ENCODE assay signal across 8 cellular contexts in genomic region chr2:84971799-84972790, GRCh38. TPM values are rescaled to one million over a fixed set of nuclear protein-coding genes. Genes with fewer than 3 reads are reported as not detected.
DNase-seq lines count a peak whose midpoint lies in the region; ATAC-seq and TF ChIP-seq lines count a peak whose summit lies in the region.

No MANE protein-coding gene starts in this region.

- WGBS in heart left ventricle, 4 donors = 2 to 5% (median 4%) methylated on average over 21 to 67 of the region's 67 CpGs
- 4% methylated on average over 38 of the region's 67 CpGs for WGBS in prostate gland
- 2% methylated on average over 67 of the region's 67 CpGs for WGBS in urinary bladder

- H3K36me3 ChIP-seq in RWPE2 (ENCODE audit: low read depth) (peaks cover 24% of the 10 kb centered on the region), heart left ventricle (peaks cover 0 to 3% (median 0%) of the 10 kb centered on the region in 9 donors), prostate gland (no peaks in the 10 kb centered on the region), urinary bladder (ENCODE audit: insufficient read depth) (no peaks in the 10 kb centered on the region)

- peak; percentile 34 for ATAC-seq in GM18907 (IDR thresholded peaks at IDR 0.05; ENCODE audit: unreplicated experiment)
- peak; percentile 28 for ATAC-seq in HG03139 (IDR thresholded peaks at IDR 0.05; ENCODE audit: unreplicated experiment)
- peak; percentile 29 for ATAC-seq in RWPE2 (ENCODE audit: low read depth)
- ATAC-seq in heart left ventricle = peak in 3 of 4 donors; percentile 34 to 58 (median 47)

- POLR2A ChIA-PET in AG04450 (lab: Yijun Ruan, JAX) = interaction anchor here (0.6 to 1.9 kb wide), 5 partner anchors 12 to 59 kb away, joined by 4 to 6 read pairs (median 5); no protein-coding TSS in a partner anchor

- CTCF ChIA-PET in AG04450 (lab: Charles Lee) = no interaction called here

- H3K27ac ChIP-seq in AG04450 (ENCODE audit: low read depth, low read length) (peak overlapping the region; percentile 82), RWPE2 (ENCODE audit: poor library complexity, severe bottlenecking) (peak overlapping the region; percentile 94), heart left ventricle (peak overlapping the region; percentile 90 to 98 (median 96)), prostate gland (peak overlapping the region; percentile 97 to 99), urinary bladder (ENCODE audit: low read depth) (peak overlapping the region; percentile 99)

- peaks cover 3% of the 10 kb centered on the region; the same call in 1 of the 2 replicates for H3K9me3 ChIP-seq in AG04450 (ENCODE audit: control insufficient read depth, insufficient read depth, low read length)
- H3K9me3 ChIP-seq in RWPE2 (ENCODE audit: severe bottlenecking) = no peaks in the 10 kb centered on the region
- H3K9me3 ChIP-seq in heart left ventricle = no peaks in the 10 kb centered on the region
- no peaks in the 10 kb centered on the region for H3K9me3 ChIP-seq in prostate gland

- TF ChIP-seq POLR2A in heart left ventricle (IDR thresholded peaks at IDR 0.05) (no peak), prostate gland (IDR thresholded peaks at IDR 0.05) (peak; percentile 18)

- no peak for DNase-seq in AG04450 (ENCODE audit: low read depth, low spot score)
- DNase-seq in RWPE2 (ENCODE audit: low spot score) = no peak
- DNase-seq in activated naive CD4-positive, alpha-beta T cell treated with anti-CD3 and anti-CD28 coated beads, Interleukin-2, amount 50 U/mL, for 16 hours = peak; percentile 71
- peak; percentile 42 to 75 (median 57) for DNase-seq in heart left ventricle
- peak; percentile 28 for DNase-seq in prostate gland (ENCODE audit: low spot score)

- intact Hi-C loops in heart left ventricle (cut with DNase I) (loop anchor here in 4 of 10 donors (2.0 to 5.0 kb wide), 3 partner anchors 40 to 67 kb away; partner anchors contain the start of gene TMSB10 (in 1 of the 4)), prostate gland (cut with DNase I) (no loop called here)

- H3K4me1 ChIP-seq in RWPE2 (ENCODE audit: insufficient read depth, poor library complexity, severe bottlenecking) (peaks cover 17% of the 10 kb centered on the region), heart left ventricle (peaks cover 6 to 76% (median 44%) of the 10 kb centered on the region in 12 donors), prostate gland (replicated peaks) (peaks cover 8% of the 10 kb centered on the region), urinary bladder (ENCODE audit: insufficient read depth) (no peaks in the 10 kb centered on the region)

- H3K27me3 ChIP-seq in AG04450 (ENCODE audit: control insufficient read depth, insufficient read depth, low read length) (no peaks in the 10 kb centered on the region), RWPE2 (ENCODE audit: insufficient read depth, poor library complexity, severe bottlenecking) (no peaks in the 10 kb centered on the region), heart left ventricle (no peaks in the 10 kb centered on the region), prostate gland (replicated peaks; ENCODE audit: insufficient read depth) (no peaks in the 10 kb centered on the region)

- H3K4me3 ChIP-seq in AG04450 (ENCODE audit: low read depth, low read length) = peak overlapping the region; percentile 74
- peak overlapping the region; percentile 99 for H3K4me3 ChIP-seq in RWPE2 (ENCODE audit: severe bottlenecking)
- peak overlapping the region; percentile 71 to 98 (median 86) for H3K4me3 ChIP-seq in heart left ventricle
- peak overlapping the region; percentile 82 to 93 for H3K4me3 ChIP-seq in prostate gland
- peak overlapping the region; percentile 100 for H3K4me3 ChIP-seq in urinary bladder (ENCODE audit: low read depth, low read length)

- TF ChIP-seq CTCF in AG04450 (IDR thresholded peaks at IDR 0.05; ENCODE audit: low read depth, low read length) (no peak), RWPE2 (IDR thresholded peaks at IDR 0.05; ENCODE audit: poor library complexity, severe bottlenecking) (no peak), heart left ventricle (IDR thresholded peaks at IDR 0.05) (no peak), prostate gland (IDR thresholded peaks at IDR 0.05) (no peak)

RNA-seq across cellular contexts. Expression of gene KCMF1, which starts 1.1 kb away (rescaled TPM):
- polyA plus RNA-seq in AG04450 (2011; rRNA removed) (90.9 and 121 TPM in 2 replicates), heart left ventricle (10 to 100 TPM; 10.9 to 59.9 TPM), urinary bladder (42.7 TPM)
- 58.2 and 120 TPM in 2 replicates for polyA minus RNA-seq in AG04450 (2011; rRNA and poly(A)+ RNA removed)
- total RNA-seq in heart left ventricle (100 to 1,000 TPM in 1 of 9 donors, 10 to 100 TPM in 8; 58.9 to 104 (median 85.2) TPM), prostate gland (10 to 100 TPM; 20.5 to 33.1 TPM), urinary bladder (39.7 TPM)

Comparison
In these comparisons a context has a peak if more than half of its experiments do, and no peak if none do; other contexts are left out.
1. DNase-seq: peak in activated naive CD4-positive, alpha-beta T cell treated with anti-CD3 and anti-CD28 coated beads, Interleukin-2, amount 50 U/mL, for 16 hours (single experiment), heart left ventricle (5 of 5) and prostate gland (single experiment); none in AG04450 (single experiment) and RWPE2 (single experiment).
2. Peak in every context shown above with its lines, with median percentiles within 50 percentile points of each other: H3K27ac ChIP-seq, H3K4me3 ChIP-seq and ATAC-seq.